In genomic region chr15:76753131-76753530, GRCh38 we compare ENCODE assay signal across 19 cellular contexts.
DNase-seq lines count a peak whose midpoint lies in the region; ATAC-seq, FAIRE-seq and TF ChIP-seq lines count a peak whose summit lies in the region.
"Had no signal": no experiment of that assay in that cellular context is flagged by ENCODE, and none has a peak within 500 bp of the region (broad histone marks: within the 10 kb centered on the region; RNA-seq: fewer than 3 reads in every experiment).

No MANE protein-coding gene starts in this region.

- intact Hi-C loops in HepG2 (cut with micrococcal nuclease; ENCODE audit: unreplicated experiment) (no loop called here), right lobe of liver (cut with DNase I) (no loop called here)

- no peak for TF ChIP-seq EP300 in HepG2 (IDR thresholded peaks at IDR 0.05; ENCODE audit: low read depth in 2 of 2, low read length in 2 of 2)
- no peak for TF ChIP-seq EP300 in HepG2 (CRISPR knock-in tag; IDR thresholded peaks at IDR 0.05; ENCODE audit: borderline replicate concordance)

- TF ChIP-seq CTCF in HepG2 (CRISPR knock-in tag; IDR thresholded peaks at IDR 0.05) (no peak), right lobe of liver (IDR thresholded peaks at IDR 0.05) (no peak)

- H3K9ac ChIP-seq in HepG2 (ENCODE audit: insufficient read depth, low read depth, low read length) (no peak overlapping the region), Karpas-422 (ENCODE audit: low read length) (no peak overlapping the region)
- H3K9ac ChIP-seq: BLaER1 treated with 17β-estradiol and CSF1 and Interleukin-3, amounts not matched to agents 10 nM and 100 nM had no signal

- H3K4me2 ChIP-seq in HepG2 (ENCODE audit: low read depth, low read length) = no peak overlapping the region
- H3K4me2 ChIP-seq in Karpas-422 (ENCODE audit: low read depth, low read length, poor library complexity, severe bottlenecking) = no peak overlapping the region
- H3K4me2 ChIP-seq: BLaER1 treated with 17β-estradiol and CSF1 and Interleukin-3, amounts not matched to agents 10 nM and 100 nM had no signal

- H4K20me1 ChIP-seq in HepG2 (ENCODE audit: insufficient read depth, low read length) (no peaks in the 10 kb centered on the region), Karpas-422 (ENCODE audit: insufficient read depth, low read depth, low read length) (no peaks in the 10 kb centered on the region)
- H4K20me1 ChIP-seq: BLaER1 treated with 17β-estradiol and CSF1 and Interleukin-3, amounts not matched to agents 10 nM and 100 nM had no signal

- in situ Hi-C loops in HepG2 (cut with HindIII; ENCODE audit: extremely low pct_ligation_motif_present, low pct_unique_long_range_greater_than_20kb) = no loop called here

- no TSS peak for BruUV-seq in HepG2 (replicated peaks; lab: Mats Ljungman, UMichigan)

- 88% methylated on average over 1 of the region's 1 CpG for WGBS in HepG2 (ENCODE audit: low lambda C conversion rate)
- WGBS in right lobe of liver (ENCODE audit: insufficient coverage, low coverage, low lambda C conversion rate, missing lambda C conversion rate) = 100% methylated on average over 1 of the region's 1 CpG

- no peak overlapping the region for H3K4me3 ChIP-seq in HepG2 (replicated peaks in 1 of 3; ENCODE audit: insufficient read depth in 1 of 3, low read depth in 2 of 3, low read length in 3 of 3)
- no peak overlapping the region for H3K4me3 ChIP-seq in right lobe of liver
- H3K4me3 ChIP-seq in Karpas-422 (ENCODE audit: low read length) = no peak overlapping the region
- H3K4me3 ChIP-seq: BLaER1 treated with 17β-estradiol and CSF1 and Interleukin-3, amounts not matched to agents 10 nM and 100 nM; GM12878 had no signal

- H3K4me1 ChIP-seq in HepG2 (ENCODE audit: insufficient read depth, low read length) (no peaks in the 10 kb centered on the region), right lobe of liver (no peaks in the 10 kb centered on the region), Karpas-422 (ENCODE audit: low read length) (no peaks in the 10 kb centered on the region)
- H3K4me1 ChIP-seq: BLaER1 treated with 17β-estradiol and CSF1 and Interleukin-3, amounts not matched to agents 10 nM and 100 nM had no signal

- H3K9me2 ChIP-seq in Karpas-422 (replicated peaks; ENCODE audit: insufficient read depth, low read length) = no peaks in the 10 kb centered on the region

- H3K79me2 ChIP-seq in HepG2 (ENCODE audit: insufficient read depth, low read length) (no peaks in the 10 kb centered on the region), Karpas-422 (ENCODE audit: low read length) (no peaks in the 10 kb centered on the region)

- H3K36me3 ChIP-seq in HepG2 (replicated peaks in 1 of 2; ENCODE audit: control insufficient read depth in 1 of 2, insufficient read depth in 2 of 2, low read length in 2 of 2) (no peaks in the 10 kb centered on the region), right lobe of liver (no peaks in the 10 kb centered on the region), Karpas-422 (ENCODE audit: insufficient read depth, low read length) (no peaks in the 10 kb centered on the region)

- H3K27ac ChIP-seq in HepG2 (ENCODE audit: extremely low read length, insufficient read depth, low read length) (no peak overlapping the region), right lobe of liver (no peak overlapping the region), Karpas-422 (ENCODE audit: low read length) (no peak overlapping the region)
- H3K27ac ChIP-seq: BLaER1 treated with 17β-estradiol and CSF1 and Interleukin-3, amounts not matched to agents 10 nM and 100 nM had no signal

- TF ChIP-seq POLR2A in HepG2 (IDR thresholded peaks at IDR 0.05; ENCODE audit: insufficient read depth in 1 of 2, low read depth in 2 of 2, low read length in 2 of 2) (no peak), right lobe of liver (IDR thresholded peaks at IDR 0.05) (no peak)

- ATAC-seq in HepG2 (no peak), right lobe of liver (no peak), HG02763 (IDR thresholded peaks at IDR 0.05; ENCODE audit: unreplicated experiment) (no peak)
- ATAC-seq: CD8-positive, alpha-beta T cell had no signal

- CTCF ChIA-PET in HepG2 (lab: Yijun Ruan, JAX; ENCODE audit: low intra/inter-chr PET ratio, low total read pairs) = no interaction called here

- FAIRE-seq in HepG2 (lab: Jason Lieb, UNC) = no peak
- FAIRE-seq: GM12878, H1, HTR-8/SVneo had no signal

- H2AFZ ChIP-seq in HepG2 (ENCODE audit: low read length) = no peak overlapping the region
- no peak overlapping the region for H2AFZ ChIP-seq in Karpas-422 (ENCODE audit: low read length)

- TF ChIP-seq RAD21 in HepG2 (CRISPR knock-in tag; IDR thresholded peaks at IDR 0.05) = no peak

- POLR2A ChIA-PET in HepG2 (lab: Yijun Ruan, JAX) = no interaction called here

- H3K27me3 ChIP-seq in HepG2 (ENCODE audit: control insufficient read depth in 1 of 2, insufficient read depth in 2 of 2, low read length in 2 of 2) (no peaks in the 10 kb centered on the region), right lobe of liver (no peaks in the 10 kb centered on the region), Karpas-422 (ENCODE audit: low read length) (no peaks in the 10 kb centered on the region)
- H3K27me3 ChIP-seq: BLaER1 treated with 17β-estradiol and CSF1 and Interleukin-3, amounts not matched to agents 10 nM and 100 nM had no signal

- DNase-seq in HepG2 (ENCODE audit: low spot score) (peak; percentile 19), right lobe of liver (no peak), NCI-H526 treated with DMSO at 0.1 percent for 48 hours (lab: John Stamatoyannopoulos, UW) (peak; percentile 15), foreskin melanocyte (peak; percentile 72), Karpas-422 (no peak), LoVo (ENCODE audit: low spot score) (no peak)
- DNase-seq: 8988T; CD8-positive, alpha-beta T cell; COR-L47; DMS 273 treated with DMSO at 0.1 percent for 48 hours; DMS53; DND-41; EL; H9 had no signal

- no peaks in the 10 kb centered on the region for H3K9me3 ChIP-seq in HepG2 (ENCODE audit: low read length)
- no peaks in the 10 kb centered on the region for H3K9me3 ChIP-seq in right lobe of liver
- H3K9me3 ChIP-seq in Karpas-422 (ENCODE audit: low read length) = no peaks in the 10 kb centered on the region

TF ChIP-seq in HepG2, 621 proteins besides CTCF, POLR2A, EP300 and RAD21:
- TF ChIP-seq SOX13 (IDR thresholded peaks at IDR 0.05) = no peak
- peak in 1 of 2 experiments; percentile 43; a peak in 1 of 4 replicates for TF ChIP-seq SOX13 (CRISPR knock-in tag; conservative IDR thresholded peaks at IDR 0.05 in 1 of 2, IDR thresholded peaks at IDR 0.05 in 1 of 2)
- no peak for TF ChIP-seq KDM6A (CRISPR knock-in tag; IDR thresholded peaks at IDR 0.05; ENCODE audit: low read depth)

Comparison
In these comparisons a context has a peak if more than half of its experiments do, and no peak if none do; other contexts are left out.
1. DNase-seq: peak in HepG2 (single experiment), NCI-H526 treated with DMSO at 0.1 percent for 48 hours (single experiment) and foreskin melanocyte (single experiment); none in right lobe of liver (0 of 3), Karpas-422 (single experiment) and LoVo (single experiment).